Comparison of ENCODE assay signal across 21 cellular contexts in genomic region chr19:58550362-58551122, GRCh38. TPM values are rescaled to one million over a fixed set of nuclear protein-coding genes. Genes with fewer than 3 reads are reported as not detected.
A peak's percentile ranks its signal among the peaks of the same experiment; 100 is the strongest.
DNase-seq lines count a peak whose midpoint lies in the region; FAIRE-seq and TF ChIP-seq lines count a peak whose summit lies in the region.
"Had no signal": no experiment of that assay in that cellular context is flagged by ENCODE, and none has a peak within 500 bp of the region (broad histone marks: within the 10 kb centered on the region; RNA-seq: fewer than 3 reads in every experiment).

No MANE protein-coding gene starts in this region.

- peak; percentile 25 to 29 for DNase-seq in activated T-cell treated with anti-CD3 and anti-CD28 coated beads, Interleukin-2, amount 50 U/mL, for 48 hours
- no peak for DNase-seq in activated T-cell treated with anti-CD3 and anti-CD28 coated beads, Interleukin-2, amount 50 U/mL, for 1 hour
- no peak for DNase-seq in activated T-helper 2 cell treated with anti-CD3 and anti-CD28 coated beads, Interferon-gamma antibody, Interleukin-2, Interleukin-4, amounts not matched to agents 10 μg/mL and 5 μg/mL and 100 μg/mL, durations not matched to agents 14 hours and 24 hours and 36 hours (ENCODE audit: low spot score)
- no peak for DNase-seq in neural progenitor cell (ENCODE audit: low spot score)
- no peak for DNase-seq in small intestine
- no peak for DNase-seq in RPMI8226
- DNase-seq: activated CD4-positive, alpha-beta T cell treated with anti-CD3 and anti-CD28 coated beads for 4 hours; activated CD8-positive, alpha-beta memory T cell treated with anti-CD3 and anti-CD28 coated beads, Interleukin-2, amount 50 U/mL, for 4 hours; activated naive CD4-positive, alpha-beta T cell treated with anti-CD3 and anti-CD28 coated beads, Interleukin-2, amount 50 U/mL, for 16 hours; left lung; NCI-H1092 treated with DMSO at 0.1 percent for 48 hours; NCI-H524; nucleus accumbens; retina; stimulated activated CD4-positive, alpha-beta T cell treated with anti-CD3 and anti-CD28 coated beads, Interleukin-12 subunit alpha, Interleukin-12 subunit beta, amount 100 ng/mL, for 4 hours had no signal

- no peak for FAIRE-seq in small intestine (lab: Jason Lieb, UNC)
- FAIRE-seq: colon, GM19239 had no signal

- no peak overlapping the region for H3K9ac ChIP-seq in neural progenitor cell

- peaks cover 96% of the 10 kb centered on the region for H3F3A ChIP-seq in neural progenitor cell (ENCODE audit: low read depth)

- no peak overlapping the region for H2AFZ ChIP-seq in neural progenitor cell (replicated peaks)

- intact Hi-C loops in activated T-helper 2 cell treated with anti-CD3 and anti-CD28 coated beads, Interferon-gamma antibody, Interleukin-2, Interleukin-4, amounts not matched to agents 10 μg/mL and 5 μg/mL and 100 μg/mL, durations not matched to agents 14 hours and 24 hours and 36 hours (cut with micrococcal nuclease) = no loop called here

- WGBS in small intestine, 3 donors = 86 to 91% (median 89%) methylated on average over 12 to 13 of the region's 13 CpGs

- H3K9me3 ChIP-seq in neural progenitor cell (ENCODE audit: low read depth) (no peaks in the 10 kb centered on the region), small intestine (ENCODE audit: control insufficient read depth, low read depth) (no peaks in the 10 kb centered on the region)
- H3K9me3 ChIP-seq: BLaER1 treated with 17β-estradiol and CSF1 and Interleukin-3, amounts not matched to agents 10 nM and 100 nM; heart left ventricle; left lung; suprapubic skin; vagina had no signal

- H4K20me1 ChIP-seq in neural progenitor cell (ENCODE audit: low read depth) = peaks cover 60% of the 10 kb centered on the region

- H3K27ac Mint-ChIP-seq in activated T-helper 2 cell treated with anti-CD3 and anti-CD28 coated beads, Interferon-gamma antibody, Interleukin-2, Interleukin-4, amounts not matched to agents 10 μg/mL and 5 μg/mL and 100 μg/mL, durations not matched to agents 14 hours and 24 hours and 36 hours = peak overlapping the region; percentile 35
- H3K27ac Mint-ChIP-seq in neural progenitor cell = no peak overlapping the region

- H3K36me3 ChIP-seq in neural progenitor cell (no peaks in the 10 kb centered on the region), small intestine (ENCODE audit: control insufficient read depth in 2 of 2, insufficient read depth in 2 of 2, low read length in 2 of 2) (peaks cover 24 to 27% of the 10 kb centered on the region in 2 donors)

- TF ChIP-seq CTCF in neural progenitor cell (IDR thresholded peaks at IDR 0.05) = no peak

- H3K79me2 ChIP-seq in neural progenitor cell (ENCODE audit: low read depth) = peaks cover 57% of the 10 kb centered on the region

- no peak overlapping the region for H3K27ac ChIP-seq in neural progenitor cell
- H3K27ac ChIP-seq in small intestine (ENCODE audit: low read depth in 1 of 2, low read length in 1 of 2) = no peak overlapping the region
- H3K27ac ChIP-seq: BLaER1 treated with 17β-estradiol and CSF1 and Interleukin-3, amounts not matched to agents 10 nM and 100 nM; heart left ventricle; left lung; suprapubic skin; vagina had no signal

- H3K4me2 ChIP-seq in neural progenitor cell = no peak overlapping the region

- H3K27me3 Mint-ChIP-seq in activated T-helper 2 cell treated with anti-CD3 and anti-CD28 coated beads, Interferon-gamma antibody, Interleukin-2, Interleukin-4, amounts not matched to agents 10 μg/mL and 5 μg/mL and 100 μg/mL, durations not matched to agents 14 hours and 24 hours and 36 hours (ENCODE audit: low read depth) = no peaks in the 10 kb centered on the region
- peaks cover 25% of the 10 kb centered on the region for H3K27me3 Mint-ChIP-seq in neural progenitor cell (ENCODE audit: insufficient read depth, low read depth)

- no peak overlapping the region for H3K4me3 ChIP-seq in neural progenitor cell
- H3K4me3 ChIP-seq in small intestine (ENCODE audit: low read depth in 1 of 2, low read length in 2 of 2) = no peak overlapping the region
- H3K4me3 ChIP-seq: BLaER1 treated with 17β-estradiol and CSF1 and Interleukin-3, amounts not matched to agents 10 nM and 100 nM; heart left ventricle; left lung; suprapubic skin; vagina had no signal

- no peaks in the 10 kb centered on the region for H3K9me3 Mint-ChIP-seq in activated T-helper 2 cell treated with anti-CD3 and anti-CD28 coated beads, Interferon-gamma antibody, Interleukin-2, Interleukin-4, amounts not matched to agents 10 μg/mL and 5 μg/mL and 100 μg/mL, durations not matched to agents 14 hours and 24 hours and 36 hours
- H3K9me3 Mint-ChIP-seq in neural progenitor cell = no peaks in the 10 kb centered on the region

- H3K27me3 ChIP-seq in neural progenitor cell = no peaks in the 10 kb centered on the region
- H3K27me3 ChIP-seq in small intestine (ENCODE audit: control insufficient read depth in 2 of 2, insufficient read depth in 2 of 2, low read length in 2 of 2) = no peaks in the 10 kb centered on the region
- H3K27me3 ChIP-seq: BLaER1 treated with 17β-estradiol and CSF1 and Interleukin-3, amounts not matched to agents 10 nM and 100 nM; heart left ventricle; left lung; suprapubic skin; vagina had no signal

- H3K4me1 Mint-ChIP-seq in activated T-helper 2 cell treated with anti-CD3 and anti-CD28 coated beads, Interferon-gamma antibody, Interleukin-2, Interleukin-4, amounts not matched to agents 10 μg/mL and 5 μg/mL and 100 μg/mL, durations not matched to agents 14 hours and 24 hours and 36 hours (ENCODE audit: low read depth) = peaks cover 32% of the 10 kb centered on the region
- peaks cover 35% of the 10 kb centered on the region for H3K4me1 Mint-ChIP-seq in neural progenitor cell

- H3K4me3 Mint-ChIP-seq in activated T-helper 2 cell treated with anti-CD3 and anti-CD28 coated beads, Interferon-gamma antibody, Interleukin-2, Interleukin-4, amounts not matched to agents 10 μg/mL and 5 μg/mL and 100 μg/mL, durations not matched to agents 14 hours and 24 hours and 36 hours (ENCODE audit: low read depth) = no peak overlapping the region
- H3K4me3 Mint-ChIP-seq in neural progenitor cell = peak overlapping the region; percentile 44

- H3K4me1 ChIP-seq in neural progenitor cell = peaks cover 22% of the 10 kb centered on the region
- H3K4me1 ChIP-seq in small intestine (ENCODE audit: control insufficient read depth in 2 of 2, insufficient read depth in 1 of 2, low read depth in 1 of 2, low read length in 1 of 2) = peaks cover 5 to 14% of the 10 kb centered on the region in 2 donors

- peaks cover 90% of the 10 kb centered on the region for H3K36me3 Mint-ChIP-seq in activated T-helper 2 cell treated with anti-CD3 and anti-CD28 coated beads, Interferon-gamma antibody, Interleukin-2, Interleukin-4, amounts not matched to agents 10 μg/mL and 5 μg/mL and 100 μg/mL, durations not matched to agents 14 hours and 24 hours and 36 hours (ENCODE audit: low read depth)
- peaks cover 39% of the 10 kb centered on the region for H3K36me3 Mint-ChIP-seq in neural progenitor cell

RNA-seq across cellular contexts. Expression of gene CHMP2A, which starts 4.4 kb away (rescaled TPM):
- 102 and 105 TPM in 2 replicates for total RNA-seq in activated T-helper 2 cell treated with anti-CD3 and anti-CD28 coated beads, Interferon-gamma antibody, Interleukin-2, Interleukin-4, amounts not matched to agents 10 μg/mL and 5 μg/mL and 100 μg/mL, durations not matched to agents 14 hours and 24 hours and 36 hours
- 141 and 148 TPM in 2 replicates for total RNA-seq in neural progenitor cell (ENCODE audit: low replicate concordance)
- 100 to 1,000 TPM; 165 to 384 (median 304) TPM for polyA plus RNA-seq in small intestine

RNA-seq across cellular contexts. Expression of gene TRIM28, which starts 6.7 kb away (rescaled TPM):
- 658 and 662 TPM in 2 replicates for total RNA-seq in activated T-helper 2 cell treated with anti-CD3 and anti-CD28 coated beads, Interferon-gamma antibody, Interleukin-2, Interleukin-4, amounts not matched to agents 10 μg/mL and 5 μg/mL and 100 μg/mL, durations not matched to agents 14 hours and 24 hours and 36 hours
- 390 and 678 TPM in 2 replicates for total RNA-seq in neural progenitor cell (ENCODE audit: low replicate concordance)
- 100 to 1,000 TPM; 151 to 200 (median 155) TPM for polyA plus RNA-seq in small intestine

RNA-seq across cellular contexts. Expression of gene UBE2M, which starts 7.9 kb away (rescaled TPM):
- 133 and 142 TPM in 2 replicates for total RNA-seq in activated T-helper 2 cell treated with anti-CD3 and anti-CD28 coated beads, Interferon-gamma antibody, Interleukin-2, Interleukin-4, amounts not matched to agents 10 μg/mL and 5 μg/mL and 100 μg/mL, durations not matched to agents 14 hours and 24 hours and 36 hours
- total RNA-seq in neural progenitor cell (ENCODE audit: low replicate concordance) = 59.3 and 73.3 TPM in 2 replicates
- 10 to 100 TPM; 42.7 to 53.4 (median 45.7) TPM for polyA plus RNA-seq in small intestine

RNA-seq across cellular contexts. Expression of gene MZF1, which starts 22.6 kb away (rescaled TPM):
- total RNA-seq in activated T-helper 2 cell treated with anti-CD3 and anti-CD28 coated beads, Interferon-gamma antibody, Interleukin-2, Interleukin-4, amounts not matched to agents 10 μg/mL and 5 μg/mL and 100 μg/mL, durations not matched to agents 14 hours and 24 hours and 36 hours = 18.8 and 19.0 TPM in 2 replicates
- total RNA-seq in neural progenitor cell (ENCODE audit: low replicate concordance) = 8.4 and 32.3 TPM in 2 replicates
- 10 to 100 TPM; 17.5 to 64.0 (median 25.7) TPM for polyA plus RNA-seq in small intestine

RNA-seq across cellular contexts. Expression of gene ZBTB45, which starts 30.9 kb away (rescaled TPM):
- total RNA-seq in activated T-helper 2 cell treated with anti-CD3 and anti-CD28 coated beads, Interferon-gamma antibody, Interleukin-2, Interleukin-4, amounts not matched to agents 10 μg/mL and 5 μg/mL and 100 μg/mL, durations not matched to agents 14 hours and 24 hours and 36 hours = 16.6 and 17.7 TPM in 2 replicates
- 2.2 and 12.8 TPM in 2 replicates for total RNA-seq in neural progenitor cell (ENCODE audit: low replicate concordance)
- 1 to 10 TPM; 4.7 to 7.9 (median 5.9) TPM for polyA plus RNA-seq in small intestine

Comparison
In these comparisons a context has a peak if more than half of its experiments do, and no peak if none do; other contexts are left out.
1. DNase-seq: peak in activated T-cell treated with anti-CD3 and anti-CD28 coated beads, Interleukin-2, amount 50 U/mL, for 48 hours (2 of 2); none in activated T-cell treated with anti-CD3 and anti-CD28 coated beads, Interleukin-2, amount 50 U/mL, for 1 hour (single experiment), activated T-helper 2 cell treated with anti-CD3 and anti-CD28 coated beads, Interferon-gamma antibody, Interleukin-2, Interleukin-4, amounts not matched to agents 10 μg/mL and 5 μg/mL and 100 μg/mL, durations not matched to agents 14 hours and 24 hours and 36 hours (single experiment), neural progenitor cell (single experiment), small intestine (single experiment) and RPMI8226 (single experiment).